Comparison of ENCODE assay signal across 3 cellular contexts in the genomic region with DNA sequence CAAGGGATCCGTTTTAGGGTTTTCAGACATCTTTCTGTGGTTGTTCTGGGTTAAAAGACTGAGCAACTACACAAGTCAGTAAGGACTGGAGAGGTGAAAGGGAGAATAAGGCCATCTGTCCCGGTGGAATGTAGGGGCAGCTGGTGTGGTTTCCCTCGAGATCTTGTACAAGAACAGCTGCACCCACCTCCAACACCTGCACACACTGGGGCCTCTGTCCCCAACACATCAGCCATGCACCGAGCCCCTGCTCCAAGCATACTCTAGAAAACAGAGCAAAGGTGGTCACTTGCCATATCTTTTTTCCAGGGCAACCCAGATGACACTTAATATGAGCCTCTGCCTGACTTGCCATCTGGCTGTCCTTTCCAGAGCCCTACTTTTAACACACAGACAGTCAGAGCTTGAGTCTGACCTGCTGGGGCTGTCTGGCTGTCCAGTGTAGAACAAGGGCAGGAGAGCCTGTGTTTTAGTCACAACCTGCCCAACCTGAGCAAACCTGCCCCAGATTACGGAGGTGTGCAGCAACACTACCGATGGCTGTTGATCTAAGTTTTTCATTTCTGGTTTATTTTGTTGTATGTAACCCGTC.
TF ChIP-seq lines count a peak whose summit lies in the region.

No MANE protein-coding gene starts in this region.

TF ChIP-seq in liver, 16 proteins besides CTCF, POLR2A, EP300 and RAD21:
- no peak for TF ChIP-seq REST (IDR thresholded peaks at IDR 0.05)
- TF ChIP-seq EGR1 (IDR thresholded peaks at IDR 0.05; ENCODE audit: low read depth in 2 of 2) = no peak
- no peak for TF ChIP-seq TAF1 (conservative IDR thresholded peaks at IDR 0.05)
- TF ChIP-seq JUND (IDR thresholded peaks at IDR 0.05) = no peak
- TF ChIP-seq NR2F2 (IDR thresholded peaks at IDR 0.05) = no peak
- TF ChIP-seq ATF3 (IDR thresholded peaks at IDR 0.05) = no peak
- no peak for TF ChIP-seq HNF4G (IDR thresholded peaks at IDR 0.05)
- no peak for TF ChIP-seq RXRA (IDR thresholded peaks at IDR 0.05)
- no peak for TF ChIP-seq FOXA1 (IDR thresholded peaks at IDR 0.05)
- TF ChIP-seq, protein P1, sequence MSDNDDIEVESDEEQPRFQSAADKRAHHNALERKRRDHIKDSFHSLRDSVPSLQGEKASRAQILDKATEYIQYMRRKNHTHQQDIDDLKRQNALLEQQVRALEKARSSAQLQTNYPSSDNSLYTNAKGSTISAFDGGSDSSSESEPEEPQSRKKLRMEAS (IDR thresholded peaks at IDR 0.05) = no peak
- TF ChIP-seq SP1 (IDR thresholded peaks at IDR 0.05) = no peak
- TF ChIP-seq GABPA (IDR thresholded peaks at IDR 0.05 in 1 of 2, conservative IDR thresholded peaks at IDR 0.05 in 1 of 2) = no peak
- no peak for TF ChIP-seq FOXA2 (IDR thresholded peaks at IDR 0.05)

TF ChIP-seq in HepG2, 621 proteins besides CTCF, POLR2A, EP300 and RAD21:
- TF ChIP-seq HOXD1 (CRISPR knock-in tag; IDR thresholded peaks at IDR 0.05) (no peak), ZNF282 (IDR thresholded peaks at IDR 0.05; ENCODE audit: partially characterized antibody) (no peak)
TF ChIP-seq in HepG2: peak in this region for 0.

TF ChIP-seq in SK-N-SH, 30 proteins besides CTCF, POLR2A, EP300 and RAD21:
- TF ChIP-seq ZBTB33 (IDR thresholded peaks at IDR 0.05; ENCODE audit: borderline replicate concordance, low read depth) (no peak), TCF12 (IDR thresholded peaks at IDR 0.05) (no peak), FOXM1 (IDR thresholded peaks at IDR 0.05; ENCODE audit: low read depth) (no peak)
